8 cellular contexts compared by ENCODE assay signal in genomic region chr2:86621290-86621943, GRCh38. TPM values are rescaled to one million over a fixed set of nuclear protein-coding genes. Genes with fewer than 3 reads are reported as not detected.
DNase-seq lines count a peak whose midpoint lies in the region; ATAC-seq and TF ChIP-seq lines count a peak whose summit lies in the region.

No MANE protein-coding gene starts in this region.

- H3K27ac Mint-ChIP-seq in GM23338 = no peak overlapping the region

- no peak overlapping the region for H3K27ac ChIP-seq in GM23338 (ENCODE audit: low read depth)
- H3K27ac ChIP-seq in Peyer's patch = peak overlapping the region in 2 of 4 donors; percentile 98 to 99

- H3K27me3 ChIP-seq in GM23338 (ENCODE audit: insufficient read depth) = no peaks in the 10 kb centered on the region
- no peaks in the 10 kb centered on the region for H3K27me3 ChIP-seq in Peyer's patch
- no peaks in the 10 kb centered on the region for H3K27me3 ChIP-seq in skeletal muscle satellite cell (ENCODE audit: control insufficient read depth, insufficient read depth, low read length)

- H3K36me3 Mint-ChIP-seq in GM23338 (ENCODE audit: low read depth) = no peaks in the 10 kb centered on the region

- TF ChIP-seq CTCF in GM23338 (conservative IDR thresholded peaks at IDR 0.05; ENCODE audit: low read depth in 2 of 2) (no peak), Peyer's patch (IDR thresholded peaks at IDR 0.05) (peak in 1 of 6 experiments; percentile 10), epithelial cell of proximal tubule (conservative IDR thresholded peaks at IDR 0.05; ENCODE audit: low read depth, low read length) (no peak)

- H3K4me1 Mint-ChIP-seq in GM23338 = peaks cover 9% of the 10 kb centered on the region; the same call in 2 of the 3 replicates

- H3K9me2 ChIP-seq in GM23338 (ENCODE audit: insufficient read depth) = no peaks in the 10 kb centered on the region

- no peaks in the 10 kb centered on the region for H3F3A ChIP-seq in GM23338 (replicated peaks; ENCODE audit: low read depth)

- peak overlapping the region; percentile 79 for H3K4me2 ChIP-seq in GM23338
- peak overlapping the region; percentile 89 for H3K4me2 ChIP-seq in skeletal muscle satellite cell (ENCODE audit: low read length)

- no peak for ATAC-seq in GM23338
- no peak for ATAC-seq in GM21717 (IDR thresholded peaks at IDR 0.05; ENCODE audit: unreplicated experiment)
- no peak for ATAC-seq in GM21528 (IDR thresholded peaks at IDR 0.05; ENCODE audit: low FRiP score, unreplicated experiment)
- ATAC-seq in HG03135 (IDR thresholded peaks at IDR 0.05; ENCODE audit: unreplicated experiment) = no peak

- TF ChIP-seq POLR2A in Peyer's patch (IDR thresholded peaks at IDR 0.05) = no peak

- peak overlapping the region; percentile 94 for H3K4me3 Mint-ChIP-seq in GM23338

- peaks cover 11% of the 10 kb centered on the region; the same call in 1 of the 2 replicates for H3K79me2 ChIP-seq in GM23338 (replicated peaks; ENCODE audit: insufficient read depth)

- H3K4me1 ChIP-seq in GM23338 (ENCODE audit: insufficient read depth) (peaks cover 12% of the 10 kb centered on the region; the same call in 1 of the 2 replicates), Peyer's patch (peaks cover 0 to 24% (median 6%) of the 10 kb centered on the region in 4 donors), skeletal muscle satellite cell (ENCODE audit: control insufficient read depth, insufficient read depth, low read length) (peaks cover 5% of the 10 kb centered on the region)

- H3K36me3 ChIP-seq in GM23338 (ENCODE audit: insufficient read depth) (no peaks in the 10 kb centered on the region), Peyer's patch (peaks cover 0 to 30% (median 0%) of the 10 kb centered on the region in 3 donors), skeletal muscle satellite cell (ENCODE audit: insufficient read depth, low read length) (peaks cover 18% of the 10 kb centered on the region)

- no peaks in the 10 kb centered on the region for H3K9me3 Mint-ChIP-seq in GM23338

- no peaks in the 10 kb centered on the region; the same call in 1 of the 2 replicates for H4K20me1 ChIP-seq in GM23338 (replicated peaks; ENCODE audit: insufficient read depth)

- H3K9me3 ChIP-seq in Peyer's patch (no peaks in the 10 kb centered on the region), skeletal muscle satellite cell (replicated peaks; ENCODE audit: low read length) (no peaks in the 10 kb centered on the region)

- H2AFZ ChIP-seq in GM23338 = no peak overlapping the region

- DNase-seq in GM23338 (ENCODE audit: low spot score) (no peak), Peyer's patch (no peak), epithelial cell of proximal tubule (ENCODE audit: low read depth) (no peak), NCI-H524 treated with DMSO at 0.1 percent for 48 hours (lab: John Stamatoyannopoulos, UW) (no peak)

- H3K9ac ChIP-seq in skeletal muscle satellite cell (ENCODE audit: low read depth, low read length) = peak overlapping the region; percentile 96

- H3K27me3 Mint-ChIP-seq in GM23338 (ENCODE audit: insufficient read depth, low read depth, poor library complexity) = peaks cover 2% of the 10 kb centered on the region

- H3K4me3 ChIP-seq in GM23338 (peak overlapping the region; percentile 93), Peyer's patch (peak overlapping the region in 3 of 4 donors; percentile 53 to 93 (median 88)), epithelial cell of proximal tubule (ENCODE audit: low read depth, low read length) (peak overlapping the region; percentile 90), skeletal muscle satellite cell (ENCODE audit: low read length) (peak overlapping the region; percentile 87)

TF ChIP-seq in GM23338, 12 proteins besides CTCF, POLR2A, EP300 and RAD21:
- TF ChIP-seq EZH2phosphoT487 (IDR thresholded peaks at IDR 0.05; ENCODE audit: unreplicated experiment) (no peak), ZNF114 (CRISPR knock-in tag; IDR thresholded peaks at IDR 0.05) (no peak), JUNB (IDR thresholded peaks at IDR 0.05; ENCODE audit: unreplicated experiment) (no peak), POLR2AphosphoS5 (IDR thresholded peaks at IDR 0.05; ENCODE audit: low read depth) (no peak), ZNF331 (CRISPR knock-in tag; IDR thresholded peaks at IDR 0.05; ENCODE audit: low read depth) (no peak)

RNA-seq across cellular contexts. Expression of gene RNF103, which starts 2.2 kb away (rescaled TPM):
- 5.9 and 8.5 TPM in 2 replicates for total RNA-seq in GM23338 (2014; rRNA removed; shearing (Covaris generic))
- 3.7 and 3.8 TPM in 2 replicates for polyA plus RNA-seq in GM23338 (2016; fragmentation: Nextera tagmentation; extraction: Ambion mirVana)
- total RNA-seq in Peyer's patch (100 to 1,000 TPM in 2 of 4 donors, 10 to 100 TPM in 2; 22.3 to 127 (median 102) TPM), epithelial cell of proximal tubule (10.0 and 11.1 TPM in 2 replicates)
- 8.6 and 11.8 TPM in 2 replicates for total RNA-seq in skeletal muscle satellite cell (2012; rRNA removed)

RNA-seq across cellular contexts. Expression of gene CHMP3, which starts 58.2 kb away (rescaled TPM):
- total RNA-seq in GM23338 (2014; rRNA removed; shearing (Covaris generic)) = 12.9 and 15.6 TPM in 2 replicates
- 15.5 and 16.3 TPM in 2 replicates for polyA plus RNA-seq in GM23338 (2016; fragmentation: Nextera tagmentation; extraction: Ambion mirVana)
- total RNA-seq in Peyer's patch (100 to 1,000 TPM; 104 to 139 (median 122) TPM), epithelial cell of proximal tubule (37.9 and 49.3 TPM in 2 replicates)
- total RNA-seq in skeletal muscle satellite cell (2012; rRNA removed) = 43.7 and 45.6 TPM in 2 replicates
